In genomic region chr17:82503094-82503727, GRCh38 we compare ENCODE assay signal across 35 cellular contexts.
"Had no signal": no experiment of that assay in that cellular context is flagged by ENCODE, and none has a peak within 500 bp of the region (broad histone marks: within the 10 kb centered on the region; RNA-seq: fewer than 3 reads in every experiment).

No MANE protein-coding gene starts in this region.

- H3K27ac ChIP-seq: ascending aorta, cardiac muscle cell, coronary artery, SJSA1, VCaP had no signal

- H3K36me3 Mint-ChIP-seq: activated naive CD4-positive, alpha-beta T cell treated with anti-CD3 and anti-CD28 coated beads, Interleukin-2, amount 50 U/mL, for 24 hours; activated naive CD8-positive, alpha-beta T cell treated with anti-CD3 and anti-CD28 coated beads, Interleukin-2, amount 10 ng/mL, durations not matched to agents 7 days and 5 days had no signal

- H3K27me3 ChIP-seq: ascending aorta, cardiac muscle cell, SJSA1 had no signal

- DNase-seq: activated CD4-positive, alpha-beta T cell treated with anti-CD3 and anti-CD28 coated beads for 1 hour; activated CD4-positive, alpha-beta T cell treated with anti-CD3 and anti-CD28 coated beads for 48 hours; activated CD4-positive, CD25-positive, alpha-beta regulatory T cell; activated CD8-positive, alpha-beta T cell treated with anti-CD3 and anti-CD28 coated beads for 36 hours; activated effector memory CD4-positive, alpha-beta T cell treated with anti-CD3 and anti-CD28 coated beads, Interleukin-2, amount 50 U/mL, for 16 hours; activated naive CD4-positive, alpha-beta T cell; activated naive CD8-positive, alpha-beta T cell treated with anti-CD3 and anti-CD28 coated beads, Interleukin-2, amount 10 ng/mL, durations not matched to agents 7 days and 5 days; activated T-cell treated with anti-CD3 and anti-CD28 coated beads, Interleukin-2, amount 50 U/mL, for 1 hour; activated T-cell treated with anti-CD3 and anti-CD28 coated beads, Interleukin-2, amount 50 U/mL, for 72 hours; amygdala; Kasumi-1; MM.1S; MV-4-11; NCI-H1092; NCI-H1436 treated with DMSO at 0.1 percent for 48 hours; NCI-H1694 treated with DMSO at 0.1 percent for 48 hours; NCI-H2029; NCI-H2171; NCI-H510A; NCI-H526; NCI-H748 treated with DMSO at 0.1 percent for 48 hours; NK-92 treated with Interleukin-12 subunit alpha and Interleukin-12 subunit beta, amount 100 ng/mL, for 24 hours; SHP77 treated with DMSO at 0.1 percent for 48 hours; SW 1271; T-helper 1 cell; T-helper 2 cell; T-helper 9 cell had no signal

- H3K4me3 Mint-ChIP-seq: activated CD8-positive, alpha-beta T cell treated with anti-CD3 and anti-CD28 coated beads for 36 hours; activated naive CD4-positive, alpha-beta T cell treated with anti-CD3 and anti-CD28 coated beads, Interleukin-2, amount 50 U/mL, for 24 hours; activated naive CD8-positive, alpha-beta T cell treated with anti-CD3 and anti-CD28 coated beads, Interleukin-2, amount 10 ng/mL, durations not matched to agents 7 days and 5 days; activated T-cell treated with anti-CD3 and anti-CD28 coated beads, Interleukin-2, amount 50 U/mL, for 72 hours; activated T-helper 17 cell treated with anti-CD3 and anti-CD28 coated beads, Interleukin-2, amount 50 U/mL, for 72 hours; central memory CD8-positive, alpha-beta T cell had no signal

- H3K36me3 ChIP-seq: ascending aorta, cardiac muscle cell, SJSA1 had no signal

- H3K4me3 ChIP-seq: ascending aorta, cardiac muscle cell, coronary artery, SJSA1 had no signal

- H3K9me3 ChIP-seq: ascending aorta, SJSA1 had no signal

- H3K27ac Mint-ChIP-seq: activated CD8-positive, alpha-beta T cell treated with anti-CD3 and anti-CD28 coated beads for 36 hours; activated naive CD4-positive, alpha-beta T cell treated with anti-CD3 and anti-CD28 coated beads, Interleukin-2, amount 50 U/mL, for 24 hours; activated naive CD8-positive, alpha-beta T cell treated with anti-CD3 and anti-CD28 coated beads, Interleukin-2, amount 10 ng/mL, durations not matched to agents 7 days and 5 days; activated T-cell treated with anti-CD3 and anti-CD28 coated beads, Interleukin-2, amount 50 U/mL, for 72 hours; activated T-helper 17 cell treated with anti-CD3 and anti-CD28 coated beads, Interleukin-2, amount 50 U/mL, for 72 hours had no signal

- H3K27me3 Mint-ChIP-seq: activated CD8-positive, alpha-beta T cell treated with anti-CD3 and anti-CD28 coated beads for 36 hours; activated naive CD4-positive, alpha-beta T cell treated with anti-CD3 and anti-CD28 coated beads, Interleukin-2, amount 50 U/mL, for 24 hours; activated naive CD8-positive, alpha-beta T cell treated with anti-CD3 and anti-CD28 coated beads, Interleukin-2, amount 10 ng/mL, durations not matched to agents 7 days and 5 days; activated T-helper 17 cell treated with anti-CD3 and anti-CD28 coated beads, Interleukin-2, amount 50 U/mL, for 72 hours; central memory CD8-positive, alpha-beta T cell had no signal

- ATAC-seq: activated CD8-positive, alpha-beta T cell treated with anti-CD3 and anti-CD28 coated beads for 36 hours; activated T-cell treated with anti-CD3 and anti-CD28 coated beads, Interleukin-2, amount 50 U/mL, for 72 hours; activated T-helper 17 cell treated with anti-CD3 and anti-CD28 coated beads, Interleukin-2, amount 50 U/mL, for 72 hours had no signal

- H3K9me3 Mint-ChIP-seq: activated CD8-positive, alpha-beta T cell treated with anti-CD3 and anti-CD28 coated beads for 36 hours; activated naive CD4-positive, alpha-beta T cell treated with anti-CD3 and anti-CD28 coated beads, Interleukin-2, amount 50 U/mL, for 24 hours; activated naive CD8-positive, alpha-beta T cell treated with anti-CD3 and anti-CD28 coated beads, Interleukin-2, amount 10 ng/mL, durations not matched to agents 7 days and 5 days; activated T-cell treated with anti-CD3 and anti-CD28 coated beads, Interleukin-2, amount 50 U/mL, for 72 hours; activated T-helper 17 cell treated with anti-CD3 and anti-CD28 coated beads, Interleukin-2, amount 50 U/mL, for 72 hours; central memory CD8-positive, alpha-beta T cell had no signal

- H3K4me1 ChIP-seq: ascending aorta had no signal
